Comparison of ENCODE assay signal across 8 cellular contexts in the genomic region with DNA sequence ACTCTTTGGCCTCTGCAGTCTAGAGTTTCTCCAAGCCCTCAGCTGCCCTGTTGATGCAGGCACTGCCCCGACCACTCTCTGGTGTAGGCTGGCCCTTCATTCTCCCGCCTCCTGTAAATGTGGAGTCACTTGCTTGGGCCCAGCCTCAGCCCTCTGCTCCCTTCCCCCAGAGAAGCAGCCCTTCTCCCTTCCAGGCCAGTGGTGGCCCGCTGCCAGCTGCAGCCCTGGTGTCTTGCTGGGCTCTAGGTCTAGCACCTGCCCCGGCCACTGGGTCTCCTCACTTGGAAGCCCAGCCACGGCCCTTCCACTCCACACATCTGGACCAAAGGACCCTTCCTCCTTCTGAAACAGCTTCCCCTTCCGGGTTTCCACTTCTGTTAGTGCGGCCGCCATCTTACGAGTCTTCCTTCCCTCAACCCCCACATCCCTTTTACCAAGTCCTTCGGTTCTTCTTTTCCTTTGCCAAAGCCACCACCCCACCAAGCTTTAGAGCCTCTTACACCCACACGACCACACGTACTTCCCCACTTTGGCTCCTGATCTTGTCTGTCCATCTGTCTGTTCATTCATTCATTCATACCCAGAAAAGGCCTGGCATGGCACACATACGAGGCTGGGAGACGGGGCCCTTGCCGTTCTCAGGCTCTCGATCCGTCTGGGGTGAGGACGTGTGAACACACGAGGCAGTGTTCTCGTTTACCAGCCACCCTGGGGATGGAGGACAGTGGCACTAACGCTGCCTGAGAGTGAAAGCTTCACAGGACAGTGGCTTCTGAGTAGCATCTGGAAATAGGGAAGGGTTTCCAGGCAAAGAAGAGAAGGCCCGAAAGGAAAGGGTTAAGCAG.
DNase-seq lines count a peak whose midpoint lies in the region; ATAC-seq and TF ChIP-seq lines count a peak whose summit lies in the region.

No MANE protein-coding gene starts in this region.

- no peaks in the 10 kb centered on the region for H3K9me3 Mint-ChIP-seq in activated T-cell treated with anti-CD3 and anti-CD28 coated beads, Interleukin-2, amount 50 U/mL, for 72 hours
- no peaks in the 10 kb centered on the region for H3K9me3 Mint-ChIP-seq in activated CD4-positive, alpha-beta memory T cell treated with anti-CD3 and anti-CD28 coated beads, Interleukin-2, amount 10 ng/mL, durations not matched to agents 7 days and 5 days

- H3K36me3 ChIP-seq in liver (ENCODE audit: control insufficient read depth in 4 of 4, insufficient read depth in 3 of 4, low read depth in 1 of 4, low read length in 3 of 4), result no peaks in the 10 kb centered on the region
- H3K36me3 ChIP-seq in upper lobe of left lung, result no peaks in the 10 kb centered on the region
- H3K36me3 ChIP-seq in body of pancreas (replicated peaks in 1 of 2; ENCODE audit: insufficient read depth in 1 of 2, low read depth in 2 of 2), result no peaks in the 10 kb centered on the region

- POLR2A ChIA-PET in activated CD4-positive, alpha-beta memory T cell treated with anti-CD3 and anti-CD28 coated beads, Interleukin-2, amount 10 ng/mL, durations not matched to agents 7 days and 5 days (lab: Charles Lee), result interaction anchor here (3.1 kb wide), 1 partner anchor 15 kb away, joined by 11 read pairs; no protein-coding TSS in a partner anchor

- WGBS in liver, result 78% methylated on average over 22 of the region's 22 CpGs
- 77% methylated on average over 22 of the region's 22 CpGs for WGBS in upper lobe of left lung, 2 donors
- WGBS in body of pancreas, 2 donors, result 75 to 91% methylated on average over 21 to 22 of the region's 22 CpGs

- H3K27ac ChIP-seq in liver (ENCODE audit: low read depth in 1 of 2, low read length in 2 of 2) (peak overlapping the region in 1 of 2 donors; percentile 46), upper lobe of left lung (peak overlapping the region; percentile 91 to 98 (median 95)), body of pancreas (peak overlapping the region in 2 of 4 donors; percentile 62 to 86)

- CTCF ChIA-PET in activated CD4-positive, alpha-beta memory T cell treated with anti-CD3 and anti-CD28 coated beads, Interleukin-2, amount 10 ng/mL, durations not matched to agents 7 days and 5 days (lab: Charles Lee), result no interaction called here

- TF ChIP-seq EP300 in upper lobe of left lung (IDR thresholded peaks at IDR 0.05), result no peak

- TF ChIP-seq POLR2A in upper lobe of left lung (IDR thresholded peaks at IDR 0.05) (no peak), body of pancreas (IDR thresholded peaks at IDR 0.05) (no peak)

- H3K27ac Mint-ChIP-seq in activated T-cell treated with anti-CD3 and anti-CD28 coated beads, Interleukin-2, amount 50 U/mL, for 72 hours, result peak overlapping the region; percentile 51
- H3K27ac Mint-ChIP-seq in activated CD4-positive, alpha-beta memory T cell treated with anti-CD3 and anti-CD28 coated beads, Interleukin-2, amount 10 ng/mL, durations not matched to agents 7 days and 5 days, result peak overlapping the region; percentile 59

- TF ChIP-seq CTCF in liver (IDR thresholded peaks at IDR 0.05; ENCODE audit: low read depth, low read length, missing input control) (no peak), upper lobe of left lung (IDR thresholded peaks at IDR 0.05) (no peak), body of pancreas (IDR thresholded peaks at IDR 0.05) (no peak)

- H3K4me3 ChIP-seq in liver (ENCODE audit: low read depth in 1 of 3, low read length in 3 of 3), result no peak overlapping the region
- no peak overlapping the region for H3K4me3 ChIP-seq in upper lobe of left lung
- H3K4me3 ChIP-seq in body of pancreas, result no peak overlapping the region

- H3K4me1 Mint-ChIP-seq in activated T-cell treated with anti-CD3 and anti-CD28 coated beads, Interleukin-2, amount 50 U/mL, for 72 hours (ENCODE audit: low read depth), result peaks cover 60% of the 10 kb centered on the region
- H3K4me1 Mint-ChIP-seq in activated CD4-positive, alpha-beta memory T cell treated with anti-CD3 and anti-CD28 coated beads, Interleukin-2, amount 10 ng/mL, durations not matched to agents 7 days and 5 days, result peaks cover 63% of the 10 kb centered on the region

- H3K4me3 Mint-ChIP-seq in activated T-cell treated with anti-CD3 and anti-CD28 coated beads, Interleukin-2, amount 50 U/mL, for 72 hours, result peak overlapping the region; percentile 44 to 55
- H3K4me3 Mint-ChIP-seq in activated CD4-positive, alpha-beta memory T cell treated with anti-CD3 and anti-CD28 coated beads, Interleukin-2, amount 10 ng/mL, durations not matched to agents 7 days and 5 days, result peak overlapping the region; percentile 48

- DNase-seq in activated T-cell treated with anti-CD3 and anti-CD28 coated beads, Interleukin-2, amount 50 U/mL, for 72 hours, result no peak
- DNase-seq in activated T-cell treated with anti-CD3 and anti-CD28 coated beads, Interleukin-2, amount 50 U/mL, for 1 hour, result no peak
- no peak for DNase-seq in activated CD4-positive, alpha-beta memory T cell treated with anti-CD3 and anti-CD28 coated beads, Interleukin-2, amount 10 ng/mL, durations not matched to agents 7 days and 5 days
- DNase-seq in upper lobe of left lung, result peak; percentile 55 to 88
- no peak for DNase-seq in body of pancreas
- no peak for DNase-seq in central memory CD4-positive, alpha-beta T cell

- H3K27me3 Mint-ChIP-seq in activated T-cell treated with anti-CD3 and anti-CD28 coated beads, Interleukin-2, amount 50 U/mL, for 72 hours (ENCODE audit: low read depth), result no peaks in the 10 kb centered on the region
- no peaks in the 10 kb centered on the region for H3K27me3 Mint-ChIP-seq in activated CD4-positive, alpha-beta memory T cell treated with anti-CD3 and anti-CD28 coated beads, Interleukin-2, amount 10 ng/mL, durations not matched to agents 7 days and 5 days

- H3K9me3 ChIP-seq in liver (ENCODE audit: control insufficient read depth in 4 of 4, low read length in 3 of 4) (no peaks in the 10 kb centered on the region), upper lobe of left lung (no peaks in the 10 kb centered on the region), body of pancreas (no peaks in the 10 kb centered on the region)

- peaks cover 0 to 21% (median 11%) of the 10 kb centered on the region in 4 donors for H3K4me1 ChIP-seq in liver (ENCODE audit: control insufficient read depth in 4 of 4, insufficient read depth in 4 of 4, low read length in 3 of 4)
- H3K4me1 ChIP-seq in upper lobe of left lung, result peaks cover 64 to 75% (median 65%) of the 10 kb centered on the region in 4 donors
- peaks cover 58% of the 10 kb centered on the region for H3K4me1 ChIP-seq in body of pancreas

- H3K9ac ChIP-seq in liver (ENCODE audit: low read depth in 1 of 2, low read length in 2 of 2), result no peak overlapping the region

- intact Hi-C loops in body of pancreas (cut with DNase I), result no loop called here

- peaks cover 0 to 2% of the 10 kb centered on the region in 2 donors for H3K36me3 Mint-ChIP-seq in activated T-cell treated with anti-CD3 and anti-CD28 coated beads, Interleukin-2, amount 50 U/mL, for 72 hours (ENCODE audit: insufficient read depth in 2 of 2)
- peaks cover 8% of the 10 kb centered on the region for H3K36me3 Mint-ChIP-seq in activated CD4-positive, alpha-beta memory T cell treated with anti-CD3 and anti-CD28 coated beads, Interleukin-2, amount 10 ng/mL, durations not matched to agents 7 days and 5 days (ENCODE audit: low read depth)

- peaks cover 0 to 3% (median 0%) of the 10 kb centered on the region in 4 donors for H3K27me3 ChIP-seq in liver (ENCODE audit: control insufficient read depth in 4 of 4, insufficient read depth in 4 of 4, low read length in 3 of 4)
- no peaks in the 10 kb centered on the region for H3K27me3 ChIP-seq in upper lobe of left lung
- no peaks in the 10 kb centered on the region for H3K27me3 ChIP-seq in body of pancreas

- no peak for ATAC-seq in activated T-cell treated with anti-CD3 and anti-CD28 coated beads, Interleukin-2, amount 50 U/mL, for 72 hours (replicated peaks in 1 of 2)
- ATAC-seq in upper lobe of left lung (ENCODE audit: low FRiP score in 2 of 2) (peak in 1 of 2 donors; percentile 1), body of pancreas (no peak), HG02642 (IDR thresholded peaks at IDR 0.05; ENCODE audit: poor library complexity, unreplicated experiment) (no peak)

- TF ChIP-seq RAD21 in liver (IDR thresholded peaks at IDR 0.05), result no peak

TF ChIP-seq in liver, 16 proteins besides CTCF, POLR2A, EP300 and RAD21:
- TF ChIP-seq YY1 (IDR thresholded peaks at IDR 0.05) (peak; percentile 30), RXRA (IDR thresholded peaks at IDR 0.05) (no peak)

Comparison
In these comparisons a context has a peak if more than half of its experiments do, and no peak if none do; other contexts are left out.
1. DNase-seq: peak in upper lobe of left lung (2 of 2); none in activated T-cell treated with anti-CD3 and anti-CD28 coated beads, Interleukin-2, amount 50 U/mL, for 72 hours (0 of 2), activated T-cell treated with anti-CD3 and anti-CD28 coated beads, Interleukin-2, amount 50 U/mL, for 1 hour (single experiment), activated CD4-positive, alpha-beta memory T cell treated with anti-CD3 and anti-CD28 coated beads, Interleukin-2, amount 10 ng/mL, durations not matched to agents 7 days and 5 days (single experiment), body of pancreas (0 of 4) and central memory CD4-positive, alpha-beta T cell (single experiment).